ENCODE assay signal across 16 cellular contexts in genomic region chr21:25107708-25108107, GRCh38.
DNase-seq lines count a peak whose midpoint lies in the region; ATAC-seq and TF ChIP-seq lines count a peak whose summit lies in the region.
"Had no signal": no experiment of that assay in that cellular context is flagged by ENCODE, and none has a peak within 500 bp of the region (broad histone marks: within the 10 kb centered on the region; RNA-seq: fewer than 3 reads in every experiment).

No MANE protein-coding gene starts in this region.

- 0 out of 2 replicates have a peak overlapping the region, but pooled peaks have one; percentile 7 for H3K27ac ChIP-seq in SJSA1
- H3K27ac ChIP-seq: cardiac muscle cell, tibial artery had no signal

- H3K27me3 ChIP-seq in SJSA1 (replicated peaks), result no peaks in the 10 kb centered on the region
- H3K27me3 ChIP-seq: cardiac muscle cell, tibial artery had no signal

- no peaks in the 10 kb centered on the region for H3K9me3 ChIP-seq in SJSA1 (replicated peaks)
- H3K9me3 ChIP-seq: tibial artery had no signal

- H3K36me3 ChIP-seq in SJSA1, result no peaks in the 10 kb centered on the region
- H3K36me3 ChIP-seq: cardiac muscle cell, tibial artery had no signal

- no peak for TF ChIP-seq CTCF in AG04449 (IDR thresholded peaks at IDR 0.05; ENCODE audit: insufficient read depth, low read length, missing control alignments)

- peaks cover 11% of the 10 kb centered on the region for H3K4me1 ChIP-seq in SJSA1 (replicated peaks)
- H3K4me1 ChIP-seq: tibial artery had no signal

- no peak overlapping the region for H3K4me3 ChIP-seq in AG04449 (ENCODE audit: low read depth, low read length)
- no peak overlapping the region for H3K4me3 ChIP-seq in SJSA1
- H3K4me3 ChIP-seq: cardiac muscle cell, tibial artery had no signal

- POLR2A ChIA-PET in AG04449 (lab: Yijun Ruan, JAX), result no interaction called here

- CTCF ChIA-PET in AG04449 (lab: Yijun Ruan, JAX), result no interaction called here

- peak; percentile 52 for DNase-seq in AG04449 (ENCODE audit: low read depth, low spot score)
- peak; percentile 34 for DNase-seq in HK-2 (ENCODE audit: unreplicated experiment)
- DNase-seq in SJSA1 (ENCODE audit: low read depth in 1 of 2, low spot score in 2 of 2), result peak; percentile 42 to 54
- peak; percentile 58 for DNase-seq in fibroblast of peridontal ligament (ENCODE audit: extremely low read depth)
- DNase-seq in SHP77 treated with DMSO at 0.1 percent for 48 hours (lab: John Stamatoyannopoulos, UW), result no peak
- DNase-seq in germinal center (ENCODE audit: low spot score), result no peak
- DNase-seq: activated CD4-positive, CD25-positive, alpha-beta regulatory T cell; erythroblast; naive thymus-derived CD8-positive, alpha-beta T cell; NCI-H2227 treated with DMSO at 0.1 percent for 48 hours; SIG-M5; small intestine; tibial artery had no signal

- no peak for ATAC-seq in GM19395 (IDR thresholded peaks at IDR 0.05; ENCODE audit: unreplicated experiment)
- no peak for ATAC-seq in HG03565 (IDR thresholded peaks at IDR 0.05; ENCODE audit: unreplicated experiment)
- ATAC-seq: naive thymus-derived CD8-positive, alpha-beta T cell had no signal

Comparison
In these comparisons a context has a peak if more than half of its experiments do, and no peak if none do; other contexts are left out.
1. DNase-seq: peak in AG04449 (single experiment), HK-2 (single experiment), SJSA1 (2 of 2) and fibroblast of peridontal ligament (single experiment); none in SHP77 treated with DMSO at 0.1 percent for 48 hours (single experiment) and germinal center (single experiment).